1 cellular context compared by ENCODE assay signal in the genomic region with DNA sequence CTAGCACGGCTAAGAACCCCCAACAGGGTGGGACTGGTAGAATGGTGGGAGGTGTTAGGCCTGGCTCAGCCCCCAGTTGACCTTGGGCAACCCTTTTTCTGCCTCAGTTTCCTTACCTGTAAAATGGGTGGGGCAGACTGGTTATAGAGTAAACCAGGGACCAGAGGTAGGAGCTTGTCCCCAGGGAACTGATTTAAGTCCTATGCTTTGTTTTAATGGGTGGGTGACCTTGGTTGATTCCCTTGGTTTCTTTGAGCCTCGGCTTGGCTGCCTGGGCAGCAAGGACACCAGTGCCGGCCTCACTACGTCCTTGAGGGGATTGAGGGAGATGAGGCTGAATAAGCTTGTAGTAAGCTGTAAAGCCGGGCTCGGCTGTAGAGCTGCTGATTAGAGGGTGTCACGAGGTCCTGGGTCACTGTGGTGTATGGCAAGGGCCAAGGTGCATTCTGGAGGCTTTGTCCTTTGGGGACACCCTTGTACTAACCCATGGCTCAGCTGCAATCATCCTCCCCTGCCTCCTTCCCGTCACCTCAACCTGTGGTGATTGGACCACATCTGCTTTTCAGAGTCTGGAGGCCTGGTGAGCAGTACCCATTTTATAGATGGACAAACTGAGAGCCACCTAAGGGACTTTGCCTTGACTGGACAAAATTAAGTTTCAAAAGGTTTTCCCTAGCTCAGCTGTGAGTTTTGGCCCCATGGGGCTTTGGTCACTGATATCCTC.
A peak's percentile ranks its signal among the peaks of the same experiment; 100 is the strongest.
TF ChIP-seq lines count a peak whose summit lies in the region.

No MANE protein-coding gene starts in this region.

TF ChIP-seq in H1, 55 proteins besides CTCF, POLR2A, EP300 and RAD21:
- no peak for TF ChIP-seq JUND (IDR thresholded peaks at IDR 0.05; ENCODE audit: low read length)
- TF ChIP-seq YY1 (IDR thresholded peaks at IDR 0.05; ENCODE audit: low read depth, low read length) = no peak
- TF ChIP-seq TAF7 (optimal IDR thresholded peaks at IDR 0.05; ENCODE audit: borderline replicate concordance, low read depth, low read length) = no peak
- TF ChIP-seq KDM1A (IDR thresholded peaks at IDR 0.05; ENCODE audit: borderline replicate concordance, low read length) = peak; percentile 64; the same call in 1 of the 2 replicates
